ENCODE assay signal across 8 cellular contexts in the genomic region with DNA sequence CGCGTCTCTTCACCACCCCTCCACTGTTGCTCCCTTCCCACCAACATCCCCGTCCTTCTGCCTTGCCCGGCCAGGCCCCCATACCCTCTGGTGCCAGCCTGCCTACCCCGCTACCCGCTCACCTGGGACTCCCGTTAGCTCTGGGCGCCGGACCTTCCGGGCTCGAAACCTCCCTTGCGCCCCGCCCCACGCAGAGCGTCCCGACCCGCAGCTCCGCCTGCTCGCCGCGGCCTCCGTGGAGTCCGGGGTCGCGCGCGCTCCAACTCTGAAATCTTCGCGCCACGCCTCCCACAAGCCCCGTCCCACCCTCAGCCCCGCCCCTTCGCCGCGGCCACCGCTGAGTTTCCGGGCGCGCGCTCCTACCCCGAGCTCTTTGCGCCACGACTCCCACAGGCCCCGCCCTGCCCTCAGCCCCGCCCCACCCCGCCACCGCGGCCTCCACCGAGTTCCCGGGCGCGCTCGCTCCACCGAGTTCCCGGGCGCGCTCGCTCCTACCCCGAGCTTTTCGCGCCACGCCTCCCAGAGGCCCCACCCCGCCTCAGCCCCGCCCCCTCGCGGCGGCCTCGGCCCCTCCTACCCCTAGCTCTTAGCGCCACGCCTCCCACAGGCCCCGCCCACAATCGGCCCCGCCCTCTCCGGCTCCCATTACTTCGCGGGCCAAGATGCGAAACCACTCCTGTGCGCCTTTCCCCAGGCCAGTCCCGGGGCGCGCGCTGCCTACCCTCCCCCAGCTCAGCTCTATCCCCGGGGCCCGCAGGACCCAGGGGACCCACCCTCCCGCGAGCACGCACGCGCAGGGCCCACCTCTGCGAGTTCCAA. TPM values are rescaled to one million over a fixed set of nuclear protein-coding genes. Genes with fewer than 3 reads are reported as not detected.
DNase-seq lines count a peak whose midpoint lies in the region; ATAC-seq and TF ChIP-seq lines count a peak whose summit lies in the region.

IFT25 (minus strand) TSS at position 267 of the 819 bp plus-strand sequence. CDS start 5,617 bp downstream, outside the sequence.

- peak within 1 kb of the TSS; percentile 89 for H3K27ac ChIP-seq in fibroblast of lung (ENCODE audit: insufficient read depth, low read length)

- peaks cover 52% of the 10 kb centered on the region for H3K79me2 ChIP-seq in fibroblast of lung (ENCODE audit: control insufficient read depth, insufficient read depth, low read length)

- H3K9me3 ChIP-seq in fibroblast of lung (ENCODE audit: control insufficient read depth, insufficient read depth, low read depth, low read length) = no peaks in the 10 kb centered on the region

- H3K36me3 ChIP-seq in fibroblast of lung (ENCODE audit: control insufficient read depth, insufficient read depth, low read length) = no peaks in the 10 kb centered on the region

- no peaks in the 10 kb centered on the region for H4K20me1 ChIP-seq in fibroblast of lung (ENCODE audit: control insufficient read depth, extremely low read depth, insufficient read depth, low read length)

- H3K4me3 Mint-ChIP-seq in activated T-helper 17 cell treated with anti-CD3 and anti-CD28 coated beads, Interleukin-2, amount 50 U/mL, for 72 hours = peak within 1 kb of the TSS; percentile 99
- peak within 1 kb of the TSS; percentile 96 for H3K4me3 Mint-ChIP-seq in natural killer cell

- peak within 1 kb of the TSS; percentile 96 for H2AFZ ChIP-seq in fibroblast of lung (ENCODE audit: low read length)

- ATAC-seq in activated T-helper 17 cell treated with anti-CD3 and anti-CD28 coated beads, Interleukin-2, amount 50 U/mL, for 72 hours (replicated peaks) = peak; percentile 82
- ATAC-seq in natural killer cell = peak; percentile 81 to 94 (median 81)

- peak within 1 kb of the TSS; percentile 96 for H3K4me2 ChIP-seq in fibroblast of lung (ENCODE audit: extremely low read depth, insufficient read depth, low read length)

- peak; percentile 96 for DNase-seq in EH (ENCODE audit: low read depth)
- DNase-seq in GOT3 (lab: John Stamatoyannopoulos, UW) = peak; percentile 95
- peak; percentile 94 for DNase-seq in LHCN-M2 (ENCODE audit: low read depth)
- peak; percentile 93 for DNase-seq in RPMI7951 (ENCODE audit: low read depth)
- peak; percentile 91 to 96 for DNase-seq in fibroblast of lung (ENCODE audit: low read depth in 2 of 2)
- DNase-seq in natural killer cell = peak; percentile 100
- peak; percentile 96 to 100 (median 98) for DNase-seq in stimulated activated naive CD4-positive, alpha-beta T cell (lab: John Stamatoyannopoulos, UW)

- intact Hi-C loops in natural killer cell (cut with micrococcal nuclease) = loop anchor here (1.0 kb wide), 3 partner anchors 56 to 108 kb away; partner anchors contain the start of genes NDC1, TCEANC2, TMEM59 and YIPF1

- H3K27ac Mint-ChIP-seq in activated T-helper 17 cell treated with anti-CD3 and anti-CD28 coated beads, Interleukin-2, amount 50 U/mL, for 72 hours = peak within 1 kb of the TSS; percentile 93
- H3K27ac Mint-ChIP-seq in natural killer cell = peak within 1 kb of the TSS; percentile 89 to 97

- H3K27me3 Mint-ChIP-seq in activated T-helper 17 cell treated with anti-CD3 and anti-CD28 coated beads, Interleukin-2, amount 50 U/mL, for 72 hours = no peaks in the 10 kb centered on the region
- H3K27me3 Mint-ChIP-seq in natural killer cell (ENCODE audit: low read depth in 2 of 2) = no peaks in the 10 kb centered on the region

- H3K27me3 ChIP-seq in fibroblast of lung (ENCODE audit: control insufficient read depth, insufficient read depth, low read length) = no peaks in the 10 kb centered on the region

- TF ChIP-seq CTCF in fibroblast of lung (conservative IDR thresholded peaks at IDR 0.05 in 1 of 2, IDR thresholded peaks at IDR 0.05 in 1 of 2; ENCODE audit: low read depth in 1 of 2, low read length in 2 of 2) (no peak), natural killer cell (IDR thresholded peaks at IDR 0.05) (no peak)

- peak within 1 kb of the TSS; percentile 87 for H3K9ac ChIP-seq in fibroblast of lung (ENCODE audit: insufficient read depth, low read length)

- H3K4me3 ChIP-seq in fibroblast of lung (replicated peaks in 1 of 4; ENCODE audit: control extremely low read depth in 1 of 4, insufficient read depth in 1 of 4, low read depth in 3 of 4, low read length in 4 of 4) = peak within 1 kb of the TSS; percentile 81 to 97 (median 93)

- peaks cover 37% of the 10 kb centered on the region for H3K4me1 Mint-ChIP-seq in activated T-helper 17 cell treated with anti-CD3 and anti-CD28 coated beads, Interleukin-2, amount 50 U/mL, for 72 hours
- peaks cover 44 to 53% of the 10 kb centered on the region in 2 donors for H3K4me1 Mint-ChIP-seq in natural killer cell

- peaks cover 7% of the 10 kb centered on the region for H3K9me3 Mint-ChIP-seq in activated T-helper 17 cell treated with anti-CD3 and anti-CD28 coated beads, Interleukin-2, amount 50 U/mL, for 72 hours
- no peaks in the 10 kb centered on the region for H3K9me3 Mint-ChIP-seq in natural killer cell

- peaks cover 40% of the 10 kb centered on the region for H3K36me3 Mint-ChIP-seq in activated T-helper 17 cell treated with anti-CD3 and anti-CD28 coated beads, Interleukin-2, amount 50 U/mL, for 72 hours (ENCODE audit: low read depth)
- no peaks in the 10 kb centered on the region for H3K36me3 Mint-ChIP-seq in natural killer cell

- peaks cover 2% of the 10 kb centered on the region for H3K4me1 ChIP-seq in fibroblast of lung (ENCODE audit: control insufficient read depth, extremely low read depth, insufficient read depth, low read length)

RNA-seq across cellular contexts. Expression of gene IFT25, which starts in this region (rescaled TPM):
- 43.3 and 46.4 TPM in 2 replicates for total RNA-seq in LHCN-M2 (2014; rRNA removed)
- 52.4 TPM for polyA plus RNA-seq in LHCN-M2 (2012)
- total RNA-seq in RPMI7951 (2014; rRNA removed; shearing (Covaris generic)) = 100 and 107 TPM in 2 replicates
- 10 to 100 TPM; 71.3 to 99.6 TPM for total RNA-seq in activated T-helper 17 cell treated with anti-CD3 and anti-CD28 coated beads, Interleukin-2, amount 50 U/mL, for 72 hours
- total RNA-seq in fibroblast of lung = 18.7 and 27.6 TPM in 2 replicates
- polyA plus RNA-seq in fibroblast of lung = 37.6 and 40.4 TPM in 2 replicates
- 40.6 and 43.2 TPM in 2 replicates for polyA plus RNA-seq in fibroblast of lung (2012)
- polyA minus RNA-seq in fibroblast of lung (ENCODE audit: low replicate concordance) = not detected in 2 replicates
- 10 to 100 TPM; 41.5 to 54.6 (median 41.6) TPM for total RNA-seq in natural killer cell

Comparison
In these comparisons a context has a peak if more than half of its experiments do, and no peak if none do; other contexts are left out.
1. Peak in every context shown above with its lines: DNase-seq, ATAC-seq, H3K4me3 ChIP-seq and H3K27ac ChIP-seq.